Comparison of ENCODE assay signal across 1 cellular context in the genomic region with DNA sequence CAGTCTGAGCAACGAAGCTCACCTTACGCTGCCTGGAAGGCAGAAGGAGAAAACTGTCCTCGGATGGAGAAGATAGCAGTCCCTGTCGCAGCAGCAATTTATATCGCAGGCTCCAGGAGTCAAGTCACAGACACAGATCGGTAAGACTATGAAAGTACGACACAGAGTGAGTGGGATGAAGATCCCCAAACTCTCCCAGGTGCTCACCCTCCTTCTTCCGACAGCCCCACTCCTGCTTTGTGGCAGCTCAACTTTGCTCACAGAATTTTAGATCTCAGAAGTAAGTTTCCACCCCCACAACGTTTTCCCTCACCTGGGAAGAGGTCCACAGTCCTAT.
TF ChIP-seq lines count a peak whose summit lies in the region.

No MANE protein-coding gene starts in this region.

TF ChIP-seq in HEK293, 187 proteins besides CTCF, POLR2A, EP300 and RAD21 (continued from another document):
- TF ChIP-seq ZNF600 (tag by site-specific recombination; IDR thresholded peaks at IDR 0.05) (no peak), ZBTB17 (tag by site-specific recombination; IDR thresholded peaks at IDR 0.05) (0 out of 2 replicates have a peak, but pooled peaks have one; percentile 2), ZNF776 (tag by site-specific recombination; IDR thresholded peaks at IDR 0.05; ENCODE audit: borderline replicate concordance) (no peak), ZNF701 (tag by site-specific recombination; IDR thresholded peaks at IDR 0.05) (no peak), ZNF777 (tag by site-specific recombination; IDR thresholded peaks at IDR 0.05; ENCODE audit: borderline replicate concordance) (peak; percentile 78; the same call in 1 of the 2 replicates), SCRT1 (tag by site-specific recombination; IDR thresholded peaks at IDR 0.05; ENCODE audit: borderline replicate concordance) (no peak), ZSCAN16 (tag by site-specific recombination; IDR thresholded peaks at IDR 0.05) (no peak), ZNF544 (tag by site-specific recombination; IDR thresholded peaks at IDR 0.05) (no peak), ZNF394 (tag by site-specific recombination; IDR thresholded peaks at IDR 0.05; ENCODE audit: borderline replicate concordance) (no peak)
